Comparison of ENCODE assay signal across 25 cellular contexts in the genomic region with DNA sequence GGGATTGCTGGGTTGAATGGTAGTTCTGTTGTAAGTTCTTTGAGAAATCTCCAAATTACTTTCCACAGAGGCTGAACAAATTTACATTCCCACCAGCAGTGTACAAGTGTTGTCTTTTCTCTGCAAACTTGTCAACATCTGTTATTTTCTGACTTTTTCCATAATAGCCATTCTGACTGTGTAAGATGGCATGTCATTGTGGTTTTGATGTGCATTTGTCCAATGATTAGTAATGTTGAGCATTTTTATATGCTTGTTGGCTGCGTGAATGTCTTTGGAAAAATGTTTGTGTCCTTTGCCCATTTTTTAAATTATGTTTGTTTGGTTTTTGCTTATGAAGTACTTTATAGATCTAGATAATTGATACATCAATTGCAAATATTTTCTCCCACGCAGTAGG.
"Had no signal": no experiment of that assay in that cellular context is flagged by ENCODE, and none has a peak within 500 bp of the region (broad histone marks: within the 10 kb centered on the region; RNA-seq: fewer than 3 reads in every experiment).

No MANE protein-coding gene starts in this region.

- H3K27me3 ChIP-seq: left lung, ovary, right atrium auricular region, right lobe of liver, tibial nerve, uterus had no signal

- H3K4me3 ChIP-seq: left lung, lower lobe of right lung, mucosa of descending colon, ovary, right atrium auricular region, right lobe of liver, smooth muscle cell, tibial nerve, uterus had no signal

- ATAC-seq: left colon; left lung; lower lobe of right lung; mucosa of descending colon; naive thymus-derived CD4-positive, alpha-beta T cell; natural killer cell treated with Interleukin-12 subunit alpha and Interleukin-12 subunit beta and Interleukin-15 and Interleukin-18, amount 100 ng/mL, for 72 hours; right lobe of liver; stimulated activated memory B cell treated with anti-CD40 and anti-IgM and Interleukin-4, amounts not matched to agents 10 μg/mL and 1 μg/mL and 100 μg/mL, for 72 hours; stimulated activated naive CD8-positive, alpha-beta T cell treated with anti-CD3 and anti-CD28 coated beads, Interleukin-15, amount 100 ng/mL, for 72 hours had no signal

- DNase-seq: hypothalamus; immature natural killer cell; kidney; left colon; left lung; lower lobe of right lung; mammary epithelial cell; midbrain; mucosa of descending colon; naive thymus-derived CD4-positive, alpha-beta T cell; ovary; right lobe of liver; stimulated activated CD4-positive, alpha-beta T cell treated with anti-CD3 and anti-CD28 coated beads, Interleukin-1b, Interleukin-23, amount 100 ng/mL, for 48 hours; stimulated activated CD4-positive, alpha-beta T cell treated with anti-CD3 and anti-CD28 coated beads, Interleukin-2, amount 100 ng/mL, for 48 hours; stimulated activated CD4-positive, alpha-beta T cell treated with anti-CD3 and anti-CD28 coated beads, Interleukin-4, amount 100 ng/mL, for 4 hours; stimulated activated CD8-positive, alpha-beta memory T cell treated with anti-CD3 and anti-CD28 coated beads, Interleukin-4, amount 100 ng/mL, for 48 hours; stimulated activated naive CD4-positive, alpha-beta T cell treated with Interleukin-2 at 50 U/mL for 16 hours; stimulated activated naive CD8-positive, alpha-beta T cell treated with anti-CD3 and anti-CD28 coated beads, Interleukin-15, amount 100 ng/mL, for 72 hours; substantia nigra; uterus had no signal

- H3K27ac ChIP-seq: left lung, lower lobe of right lung, ovary, right atrium auricular region, right lobe of liver, tibial nerve, uterus had no signal

- H3K36me3 ChIP-seq: left lung, lower lobe of right lung, ovary, right atrium auricular region, right lobe of liver, tibial nerve, uterus had no signal
